In the genomic region with DNA sequence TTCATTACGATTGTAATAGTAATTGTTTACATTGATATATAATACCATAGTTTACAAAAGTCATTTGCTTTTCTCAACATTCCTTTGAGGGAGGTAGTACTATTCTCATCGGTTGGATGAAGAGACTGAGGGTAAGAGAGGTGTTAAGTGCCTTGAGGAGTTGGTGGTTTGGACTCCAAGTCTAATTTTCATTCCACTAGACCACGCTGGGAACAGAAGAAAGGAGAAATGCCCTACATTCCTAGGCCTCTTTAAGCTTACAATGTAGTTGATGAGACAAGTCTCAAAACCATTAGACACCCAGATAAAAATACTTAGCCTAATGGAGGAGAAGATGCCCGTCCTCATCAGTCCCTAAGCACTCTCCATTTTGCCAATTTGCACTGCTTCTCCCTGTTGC, we compare ENCODE assay signal across 18 cellular contexts. TPM values are rescaled to one million over a fixed set of nuclear protein-coding genes. Genes with fewer than 3 reads are reported as not detected.
DNase-seq lines count a peak whose midpoint lies in the region; TF ChIP-seq lines count a peak whose summit lies in the region.
"Had no signal": no experiment of that assay in that cellular context is flagged by ENCODE, and none has a peak within 500 bp of the region (broad histone marks: within the 10 kb centered on the region; RNA-seq: fewer than 3 reads in every experiment).

No MANE protein-coding gene starts in this region.

- WGBS in mesendoderm (ENCODE audit: extremely low coverage, insufficient coverage, low lambda C conversion rate) = no CpG with 5 or more reads among the region's 4 CpGs
- WGBS in smooth muscle cell (ENCODE audit: low lambda C conversion rate) = 31% methylated on average over 4 of the region's 4 CpGs
- WGBS in suprapubic skin = 78% methylated on average over 4 of the region's 4 CpGs

- TF ChIP-seq CTCF in VCaP (conservative IDR thresholded peaks at IDR 0.05) (no peak), smooth muscle cell (IDR thresholded peaks at IDR 0.05; ENCODE audit: borderline replicate concordance, insufficient read depth, poor library complexity, severe bottlenecking) (no peak), suprapubic skin (IDR thresholded peaks at IDR 0.05) (no peak)

- H3K36me3 ChIP-seq in mesendoderm (ENCODE audit: control insufficient read depth, insufficient read depth, low read length) (no peaks in the 10 kb centered on the region), smooth muscle cell (ENCODE audit: low read depth) (no peaks in the 10 kb centered on the region), suprapubic skin (no peaks in the 10 kb centered on the region)

- no peak overlapping the region for H3K23ac ChIP-seq in mesendoderm (ENCODE audit: low read length)

- H4K5ac ChIP-seq in mesendoderm (ENCODE audit: low read length) = no peak overlapping the region

- no peaks in the 10 kb centered on the region for H3K27me3 ChIP-seq in mesendoderm (ENCODE audit: insufficient read depth, low read length, poor library complexity)
- H3K27me3 ChIP-seq in smooth muscle cell (ENCODE audit: low read depth) = no peaks in the 10 kb centered on the region
- no peaks in the 10 kb centered on the region for H3K27me3 ChIP-seq in suprapubic skin

- H3K56ac ChIP-seq in mesendoderm (ENCODE audit: low read length) = no peak overlapping the region

- no peaks in the 10 kb centered on the region for H4K20me1 ChIP-seq in smooth muscle cell (ENCODE audit: low read depth)

- no peak overlapping the region for H2BK120ac ChIP-seq in mesendoderm (ENCODE audit: low read depth, low read length)

- peaks cover 47% of the 10 kb centered on the region for H3F3A ChIP-seq in smooth muscle cell (ENCODE audit: low read depth)

- TF ChIP-seq POLR2A in suprapubic skin (IDR thresholded peaks at IDR 0.05) = no peak

- H2AFZ ChIP-seq in smooth muscle cell (ENCODE audit: low read depth) = no peak overlapping the region

- H3K9ac ChIP-seq in mesendoderm (ENCODE audit: low read length) (no peak overlapping the region), smooth muscle cell (ENCODE audit: low read depth) (no peak overlapping the region)

- no peak overlapping the region for H3K4me3 ChIP-seq in mesendoderm (ENCODE audit: low read length)
- no peak overlapping the region for H3K4me3 ChIP-seq in smooth muscle cell
- no peak overlapping the region for H3K4me3 ChIP-seq in suprapubic skin
- H3K4me3 ChIP-seq: K562 had no signal

- peak; percentile 55 for DNase-seq in EH (ENCODE audit: low read depth)
- DNase-seq in mesendoderm = peak; percentile 10
- no peak for DNase-seq in smooth muscle cell (lab: John Stamatoyannopoulos, UW; ENCODE audit: unreplicated experiment)
- no peak for DNase-seq in stimulated activated CD4-positive, alpha-beta T cell treated with anti-CD3 and anti-CD28 coated beads, Interleukin-2, amount 100 ng/mL, for 48 hours
- DNase-seq in H4 (ENCODE audit: low spot score) = no peak
- DNase-seq in suprapubic skin (ENCODE audit: low spot score in 2 of 2) = no peak
- DNase-seq: ACHN; C1 segment of cervical spinal cord; CD8-positive, alpha-beta T cell; COR-L47; DMS153; DND-41; GF-D8; HCEC 1CT; HFFc6 had no signal

- no peak overlapping the region for H3K18ac ChIP-seq in mesendoderm (ENCODE audit: low read length)

- no peak overlapping the region for H2BK15ac ChIP-seq in mesendoderm (replicated peaks; ENCODE audit: low read depth)

- H3K4ac ChIP-seq in mesendoderm (ENCODE audit: low read depth, low read length) = no peak overlapping the region

- TF ChIP-seq EP300 in suprapubic skin (IDR thresholded peaks at IDR 0.05) = no peak

- H3K4me2 ChIP-seq in mesendoderm (ENCODE audit: low read length) (no peak overlapping the region), smooth muscle cell (peak overlapping the region; percentile 41)

- H3K9me3 ChIP-seq in smooth muscle cell (replicated peaks; ENCODE audit: low read depth) (no peaks in the 10 kb centered on the region), suprapubic skin (no peaks in the 10 kb centered on the region)

- H3K79me2 ChIP-seq in mesendoderm (ENCODE audit: control insufficient read depth, insufficient read depth, low read length) (no peaks in the 10 kb centered on the region), smooth muscle cell (ENCODE audit: low read depth) (no peaks in the 10 kb centered on the region)

- no peak overlapping the region for H2BK5ac ChIP-seq in mesendoderm (ENCODE audit: low read length)

- H3K27ac ChIP-seq in VCaP = peak overlapping the region; percentile 48
- H3K27ac ChIP-seq in mesendoderm (ENCODE audit: low read depth, low read length) = no peak overlapping the region
- peak overlapping the region; percentile 87 for H3K27ac ChIP-seq in smooth muscle cell (ENCODE audit: low read depth)
- no peak overlapping the region for H3K27ac ChIP-seq in suprapubic skin
- H3K27ac ChIP-seq: HL-60 had no signal

- no peak overlapping the region for H2AK5ac ChIP-seq in mesendoderm (ENCODE audit: low read length)

- no peaks in the 10 kb centered on the region for H3K79me1 ChIP-seq in mesendoderm (ENCODE audit: low read length)

- H4K8ac ChIP-seq in mesendoderm (ENCODE audit: low read depth, low read length) = no peak overlapping the region

- H3K4me1 ChIP-seq in mesendoderm (ENCODE audit: control insufficient read depth, low read depth, low read length) = peaks cover 2% of the 10 kb centered on the region
- peaks cover 22% of the 10 kb centered on the region for H3K4me1 ChIP-seq in smooth muscle cell (ENCODE audit: low read depth)
- peaks cover 25% of the 10 kb centered on the region for H3K4me1 ChIP-seq in suprapubic skin

RNA-seq across cellular contexts. Expression of a gene that starts 28.7 kb away (rescaled TPM):
- polyA plus RNA-seq in mesendoderm (2013, experiment 1 of 2) = 80.6 TPM
- polyA plus RNA-seq in mesendoderm (2013, experiment 2 of 2) = 81.4 TPM
- 55.3 and 56.5 TPM in 2 replicates for total RNA-seq in smooth muscle cell
- polyA plus RNA-seq in smooth muscle cell = 44.0 and 46.6 TPM in 2 replicates
- 200 and 237 TPM in 2 replicates for total RNA-seq in H4 (2014; rRNA removed; shearing (Covaris generic))
- 10 to 100 TPM in 1 of 4 donors, 1 to 10 TPM in 3; 4.8 to 14.3 (median 8.6) TPM for total RNA-seq in suprapubic skin

Comparison
In these comparisons a context has a peak if more than half of its experiments do, and no peak if none do; other contexts are left out.
1. DNase-seq: peak in EH (single experiment) and mesendoderm (single experiment); none in smooth muscle cell (single experiment), stimulated activated CD4-positive, alpha-beta T cell treated with anti-CD3 and anti-CD28 coated beads, Interleukin-2, amount 100 ng/mL, for 48 hours (0 of 2), H4 (single experiment) and suprapubic skin (0 of 2).
2. H3K27ac ChIP-seq: peak in VCaP (single experiment) and smooth muscle cell (single experiment); none in mesendoderm (single experiment) and suprapubic skin (single experiment).